Comparison of ENCODE assay signal across 32 cellular contexts in the genomic region with DNA sequence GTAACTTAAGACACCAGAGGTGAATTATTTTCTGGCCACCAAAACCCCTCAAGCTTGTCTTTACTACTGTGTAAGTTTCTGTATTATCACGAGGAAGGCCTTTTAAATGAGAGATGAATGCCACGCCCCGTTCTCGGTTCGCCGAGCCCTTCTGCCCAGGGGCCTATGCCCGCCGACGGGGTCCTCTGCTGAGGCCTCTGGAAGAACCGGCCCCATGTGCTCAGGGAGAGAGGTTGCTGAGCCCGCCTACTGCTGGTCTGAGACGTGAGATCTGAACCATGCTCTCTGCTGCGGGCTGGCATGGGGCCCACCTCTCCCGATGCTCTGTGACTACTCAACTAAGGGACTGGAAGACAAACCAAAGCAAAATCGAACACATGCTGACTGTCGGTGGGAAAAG. TPM values are rescaled to one million over a fixed set of nuclear protein-coding genes. Genes with fewer than 3 reads are reported as not detected.
"Had no signal": no experiment of that assay in that cellular context is flagged by ENCODE, and none has a peak within 500 bp of the region (broad histone marks: within the 10 kb centered on the region; RNA-seq: fewer than 3 reads in every experiment).

No MANE protein-coding gene starts in this region.

- H3K9me3 ChIP-seq: adrenal gland, body of pancreas, esophagus squamous epithelium, gastroesophageal sphincter, heart right ventricle had no signal

- FAIRE-seq: colon, endothelial cell of umbilical vein had no signal

- H3K4me1 ChIP-seq: adrenal gland, body of pancreas had no signal

- H3K27me3 ChIP-seq: adrenal gland, body of pancreas, esophagus squamous epithelium, gastroesophageal sphincter, heart right ventricle had no signal

- H3K27ac ChIP-seq: adrenal gland, body of pancreas, epithelial cell of prostate, esophagus squamous epithelium, gastroesophageal sphincter, heart right ventricle had no signal

- H3K4me3 ChIP-seq: adrenal gland, body of pancreas, esophagus squamous epithelium, gastroesophageal sphincter, heart right ventricle had no signal

- DNase-seq: activated CD4-positive, alpha-beta memory T cell treated with anti-CD3 and anti-CD28 coated beads for 36 hours; activated CD4-positive, alpha-beta T cell treated with anti-CD3 and anti-CD28 coated beads for 36 hours; activated CD4-positive, alpha-beta T cell treated with anti-CD3 and anti-CD28 coated beads, Interleukin-2, amount 10 ng/mL, durations not matched to agents 24 days and 14 days; activated CD4-positive, CD25-positive, alpha-beta regulatory T cell; activated CD4-positive, CD25-positive, alpha-beta regulatory T cell treated with anti-CD3 and anti-CD28 coated beads, Interleukin-2, amount 50 U/mL, for 72 hours; activated CD8-positive, alpha-beta memory T cell treated with anti-CD3 and anti-CD28 coated beads, Interleukin-2, amount 10 ng/mL, durations not matched to agents 7 days and 5 days; activated CD8-positive, alpha-beta memory T cell treated with anti-CD3 and anti-CD28 coated beads, Interleukin-2, amount 50 U/mL, for 4 hours; activated CD8-positive, alpha-beta T cell treated with anti-CD3 and anti-CD28 coated beads, Interleukin-2, amount 10 ng/mL, durations not matched to agents 7 days and 5 days; activated effector memory CD4-positive, alpha-beta T cell treated with anti-CD3 and anti-CD28 coated beads, Interleukin-2, amount 50 U/mL, for 16 hours; activated naive CD4-positive, alpha-beta T cell treated with anti-CD3 and anti-CD28 coated beads for 36 hours; activated naive CD8-positive, alpha-beta T cell treated with anti-CD3 and anti-CD28 coated beads for 36 hours; activated naive CD8-positive, alpha-beta T cell treated with anti-CD3 and anti-CD28 coated beads, Interleukin-2, amount 50 U/mL, for 24 hours; activated T-cell treated with anti-CD3 and anti-CD28 coated beads, Interleukin-2, amount 50 U/mL, for 1 hour; activated T-cell treated with anti-CD3 and anti-CD28 coated beads, Interleukin-2, amount 50 U/mL, for 48 hours; adrenal gland; amygdala; aorta; body of pancreas; caudate nucleus; cortex of kidney; dermis blood vessel endothelial cell; effector CD4-positive, alpha-beta T cell; effector memory CD8-positive, alpha-beta T cell; esophagus squamous epithelium; foreskin melanocyte; heart right ventricle; T-helper 2 cell had no signal

RNA-seq across cellular contexts. Expression of gene AMN, which starts 21.0 kb away (rescaled TPM):
- total RNA-seq: dermis blood vessel endothelial cell, endothelial cell of umbilical vein had no signal
- polyA plus RNA-seq: fibroblast of lung had no signal
